ENCODE assay signal across 13 cellular contexts in genomic region chr17:34318474-34318873, GRCh38. TPM values are rescaled to one million over a fixed set of nuclear protein-coding genes. Genes with fewer than 3 reads are reported as not detected.
DNase-seq lines count a peak whose midpoint lies in the region; ATAC-seq and TF ChIP-seq lines count a peak whose summit lies in the region.
"Had no signal": no experiment of that assay in that cellular context is flagged by ENCODE, and none has a peak within 500 bp of the region (broad histone marks: within the 10 kb centered on the region; RNA-seq: fewer than 3 reads in every experiment).

No MANE protein-coding gene starts in this region.

- no peaks in the 10 kb centered on the region for H3K9me3 ChIP-seq in HEK293 (ENCODE audit: control insufficient read depth, insufficient read depth, low read depth, low read length)
- H3K9me3 ChIP-seq in CD4-positive, alpha-beta memory T cell (ENCODE audit: control insufficient read depth in 1 of 2, low read length in 2 of 2), result no peaks in the 10 kb centered on the region
- H3K9me3 ChIP-seq: colonic mucosa had no signal

- H3K27me3 ChIP-seq in CD4-positive, alpha-beta memory T cell (ENCODE audit: insufficient read depth, low read length), result no peaks in the 10 kb centered on the region
- H3K27me3 ChIP-seq: colonic mucosa had no signal

- no peak overlapping the region for H3K27ac ChIP-seq in HEK293 (ENCODE audit: extremely low read depth, low read depth, low read length)
- H3K27ac ChIP-seq in CD4-positive, alpha-beta memory T cell (ENCODE audit: low read depth, low read length), result no peak overlapping the region

- H3K9me3 Mint-ChIP-seq in CD4-positive, alpha-beta memory T cell, result peaks cover 0 to 5% (median 0%) of the 10 kb centered on the region in 8 donors
- H3K9me3 Mint-ChIP-seq: stimulated activated memory B cell treated with anti-CD40 and anti-IgM and Interleukin-4, amounts not matched to agents 10 μg/mL and 1 μg/mL and 100 μg/mL, for 72 hours had no signal

- H3K4me1 Mint-ChIP-seq in CD4-positive, alpha-beta memory T cell, result no peaks in the 10 kb centered on the region
- H3K4me1 Mint-ChIP-seq: stimulated activated memory B cell treated with anti-CD40 and anti-IgM and Interleukin-4, amounts not matched to agents 10 μg/mL and 1 μg/mL and 100 μg/mL, for 72 hours had no signal

- TF ChIP-seq CTCF in HEK293 (tag by site-specific recombination; IDR thresholded peaks at IDR 0.05), result no peak

- H3K27me3 Mint-ChIP-seq in CD4-positive, alpha-beta memory T cell, result peaks cover 7 to 13% of the 10 kb centered on the region in 2 donors

- ATAC-seq in HG03571 (IDR thresholded peaks at IDR 0.05; ENCODE audit: unreplicated experiment), result no peak
- ATAC-seq: stimulated activated memory B cell treated with anti-CD40 and anti-IgM and Interleukin-4, amounts not matched to agents 10 μg/mL and 1 μg/mL and 100 μg/mL, for 72 hours had no signal

- H3K4me1 ChIP-seq in HEK293 (ENCODE audit: control insufficient read depth, insufficient read depth, low read length), result no peaks in the 10 kb centered on the region
- H3K4me1 ChIP-seq in CD4-positive, alpha-beta memory T cell (ENCODE audit: insufficient read depth, low read length), result no peaks in the 10 kb centered on the region
- H3K4me1 ChIP-seq: colonic mucosa had no signal

- no peaks in the 10 kb centered on the region for H3K36me3 ChIP-seq in HEK293 (ENCODE audit: control insufficient read depth in 2 of 2, insufficient read depth in 1 of 2, low read length in 2 of 2)
- H3K36me3 ChIP-seq in CD4-positive, alpha-beta memory T cell (ENCODE audit: insufficient read depth, low read length), result no peaks in the 10 kb centered on the region
- H3K36me3 ChIP-seq: colonic mucosa had no signal

- H3K36me3 Mint-ChIP-seq in CD4-positive, alpha-beta memory T cell, result no peaks in the 10 kb centered on the region
- H3K36me3 Mint-ChIP-seq: stimulated activated memory B cell treated with anti-CD40 and anti-IgM and Interleukin-4, amounts not matched to agents 10 μg/mL and 1 μg/mL and 100 μg/mL, for 72 hours had no signal

- POLR2A ChIA-PET in HEK293 (lab: Yijun Ruan, JAX), result no interaction called here
- POLR2A ChIA-PET in CD4-positive, alpha-beta memory T cell (lab: Charles Lee; ENCODE audit: partially characterized antibody), result no interaction called here

- no peak overlapping the region for H3K27ac Mint-ChIP-seq in CD4-positive, alpha-beta memory T cell
- H3K27ac Mint-ChIP-seq: stimulated activated memory B cell treated with anti-CD40 and anti-IgM and Interleukin-4, amounts not matched to agents 10 μg/mL and 1 μg/mL and 100 μg/mL, for 72 hours had no signal

- no peak overlapping the region for H3K4me3 ChIP-seq in HEK293 (ENCODE audit: low read depth, low read length)
- no peak overlapping the region for H3K4me3 ChIP-seq in CD4-positive, alpha-beta memory T cell (ENCODE audit: low read length in 2 of 2)
- H3K4me3 ChIP-seq: colonic mucosa had no signal

- CTCF ChIA-PET in HEK293 (lab: Yijun Ruan, JAX), result interaction anchor here (0.6 to 8.3 kb wide), 18 partner anchors 8 to 1013 kb away, joined by 3 to 84 read pairs (median 4); no protein-coding TSS in a partner anchor
- CTCF ChIA-PET in CD4-positive, alpha-beta memory T cell (lab: Charles Lee; ENCODE audit: partially characterized antibody), result no interaction called here

- H3K4me3 Mint-ChIP-seq in CD4-positive, alpha-beta memory T cell, result no peak overlapping the region
- H3K4me3 Mint-ChIP-seq: stimulated activated memory B cell treated with anti-CD40 and anti-IgM and Interleukin-4, amounts not matched to agents 10 μg/mL and 1 μg/mL and 100 μg/mL, for 72 hours had no signal

- DNase-seq in NK-92 treated with Interleukin-12 subunit alpha and Interleukin-12 subunit beta, amount 100 ng/mL, for 24 hours (lab: John Stamatoyannopoulos, UW), result peak; percentile 6
- DNase-seq in NK-92 (lab: John Stamatoyannopoulos, UW; ENCODE audit: unreplicated experiment) (no peak), RPMI7951 (ENCODE audit: low read depth) (peak; percentile 37), iPS-NIHi11 (ENCODE audit: low spot score) (peak; percentile 56), HK-2 (ENCODE audit: unreplicated experiment) (no peak)
- no peak for DNase-seq in CD4-positive, alpha-beta memory T cell
- DNase-seq: colonic mucosa, head of caudate nucleus, NCI-H510A, small intestine had no signal

- intact Hi-C loops in CD4-positive, alpha-beta memory T cell (cut with micrococcal nuclease), result no loop called here

TF ChIP-seq in HEK293, 187 proteins besides CTCF, POLR2A, EP300 and RAD21:
- TF ChIP-seq ZNF26 (tag by site-specific recombination; IDR thresholded peaks at IDR 0.05) (peak; percentile 69; the same call in 1 of the 2 replicates), ZNF830 (tag by site-specific recombination; IDR thresholded peaks at IDR 0.05; ENCODE audit: low read depth) (no peak)

RNA-seq across cellular contexts. Expression of gene CCL8, which starts 0.8 kb away (rescaled TPM):
- not detected in 2 replicates for total RNA-seq in RPMI7951 (2014; rRNA removed; shearing (Covaris generic))
- total RNA-seq in CD4-positive, alpha-beta memory T cell, result not detected
- polyA plus RNA-seq in CD4-positive, alpha-beta memory T cell, result not detected

RNA-seq across cellular contexts. Expression of gene CCL11, which starts 32.9 kb away (rescaled TPM):
- total RNA-seq in RPMI7951 (2014; rRNA removed; shearing (Covaris generic)), result not detected in 2 replicates
- total RNA-seq in CD4-positive, alpha-beta memory T cell, result not detected
- not detected for polyA plus RNA-seq in CD4-positive, alpha-beta memory T cell

RNA-seq across cellular contexts. Expression of gene CCL13, which starts 37.8 kb away (rescaled TPM):
- not detected in 2 replicates for total RNA-seq in RPMI7951 (2014; rRNA removed; shearing (Covaris generic))
- not detected for total RNA-seq in CD4-positive, alpha-beta memory T cell
- polyA plus RNA-seq in CD4-positive, alpha-beta memory T cell, result not detected

RNA-seq across cellular contexts. Expression of gene CCL1, which starts 44.6 kb away (rescaled TPM):
- total RNA-seq in RPMI7951 (2014; rRNA removed; shearing (Covaris generic)), result not detected in 2 replicates
- not detected for total RNA-seq in CD4-positive, alpha-beta memory T cell
- polyA plus RNA-seq in CD4-positive, alpha-beta memory T cell, result not detected
- total RNA-seq: colonic mucosa had no signal
- polyA plus RNA-seq: small intestine had no signal

RNA-seq across cellular contexts. Expression of gene CCL7, which starts 48.5 kb away (rescaled TPM):
- total RNA-seq in RPMI7951 (2014; rRNA removed; shearing (Covaris generic)), result 0.68 TPM in 1 of 2 replicates, not detected in the other
- total RNA-seq in CD4-positive, alpha-beta memory T cell, result not detected
- not detected for polyA plus RNA-seq in CD4-positive, alpha-beta memory T cell

Comparison
In these comparisons a context has a peak if more than half of its experiments do, and no peak if none do; other contexts are left out.
1. DNase-seq: peak in NK-92 treated with Interleukin-12 subunit alpha and Interleukin-12 subunit beta, amount 100 ng/mL, for 24 hours (single experiment), RPMI7951 (single experiment) and iPS-NIHi11 (single experiment); none in NK-92 (single experiment), CD4-positive, alpha-beta memory T cell (0 of 5) and HK-2 (single experiment).